36 cellular contexts compared by ENCODE assay signal in the genomic region with DNA sequence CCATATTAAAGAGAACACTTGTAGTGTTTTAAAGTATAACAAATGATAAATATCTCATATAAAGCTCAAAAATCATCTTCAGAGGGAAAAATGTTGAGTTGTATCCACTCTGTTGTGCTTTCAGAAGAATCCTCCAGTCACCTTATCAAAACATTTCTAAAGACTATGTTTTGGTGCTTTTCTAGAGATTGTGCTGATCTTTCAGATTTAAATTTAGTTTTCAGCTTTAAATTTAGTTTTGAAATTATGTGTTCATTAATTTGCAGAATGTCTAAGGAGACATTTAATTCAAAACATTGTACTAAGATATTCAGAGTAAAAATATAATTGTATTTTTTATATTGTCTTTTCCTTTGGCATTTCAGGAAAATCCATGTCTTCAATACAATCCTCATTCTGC.
"Had no signal": no experiment of that assay in that cellular context is flagged by ENCODE, and none has a peak within 500 bp of the region (broad histone marks: within the 10 kb centered on the region; RNA-seq: fewer than 3 reads in every experiment).

No MANE protein-coding gene starts in this region.

- DNase-seq: activated B cell treated with CpG ODN at 0.5 μM for 24 hours; activated CD4-positive, alpha-beta memory T cell treated with anti-CD3 and anti-CD28 coated beads, Interleukin-2, amount 10 ng/mL, durations not matched to agents 7 days and 5 days; activated CD4-positive, alpha-beta T cell treated with anti-CD3 and anti-CD28 coated beads for 4 hours; activated CD4-positive, alpha-beta T cell treated with anti-CD3 and anti-CD28 coated beads, Interleukin-2, amount 10 ng/mL, durations not matched to agents 24 days and 14 days; activated CD4-positive, alpha-beta T cell treated with anti-CD3 and anti-CD28 coated beads, Interleukin-2, amount 50 U/mL, for 48 hours; activated CD4-positive, CD25-positive, alpha-beta regulatory T cell treated with anti-CD3 and anti-CD28 coated beads, Interleukin-2, amount 50 U/mL, for 72 hours; activated CD8-positive, alpha-beta memory T cell treated with anti-CD3 and anti-CD28 coated beads for 24 hours; activated CD8-positive, alpha-beta memory T cell treated with anti-CD3 and anti-CD28 coated beads, Interleukin-2, amount 10 ng/mL, durations not matched to agents 7 days and 5 days; activated CD8-positive, alpha-beta memory T cell treated with anti-CD3 and anti-CD28 coated beads, Interleukin-2, amount 50 U/mL, for 48 hours; activated CD8-positive, alpha-beta T cell treated with anti-CD3 and anti-CD28 coated beads, Interleukin-2, amount 10 ng/mL, durations not matched to agents 7 days and 5 days; activated effector memory CD4-positive, alpha-beta T cell treated with Interleukin-2 at 50 U/mL for 16 hours; activated gamma-delta T cell; activated naive CD4-positive, alpha-beta T cell treated with anti-CD3 and anti-CD28 coated beads, Interleukin-2, amount 10 ng/mL, durations not matched to agents 7 days and 5 days; activated naive CD4-positive, alpha-beta T cell treated with Interleukin-2 at 50 U/mL for 16 hours; activated naive CD8-positive, alpha-beta T cell treated with anti-CD3 and anti-CD28 coated beads, Interleukin-2, amount 10 ng/mL, durations not matched to agents 7 days and 5 days; activated naive CD8-positive, alpha-beta T cell treated with anti-CD3 and anti-CD28 coated beads, Interleukin-2, amount 50 U/mL, for 24 hours; activated T-cell treated with anti-CD3 and anti-CD28 coated beads, Interleukin-2, amount 50 U/mL, for 24 hours; activated T-cell treated with anti-CD3 and anti-CD28 coated beads, Interleukin-2, amount 50 U/mL, for 48 hours; amygdala; anterior cingulate cortex; caudate nucleus; cerebellar nuclear complex; T-helper 2 cell; T-helper 9 cell had no signal

- ATAC-seq: activated CD8-positive, alpha-beta memory T cell treated with anti-CD3 and anti-CD28 coated beads, Interleukin-2, amount 10 ng/mL, durations not matched to agents 7 days and 5 days; activated CD8-positive, alpha-beta T cell treated with anti-CD3 and anti-CD28 coated beads, Interleukin-2, amount 10 ng/mL, durations not matched to agents 7 days and 5 days; activated naive CD8-positive, alpha-beta T cell treated with anti-CD3 and anti-CD28 coated beads, Interleukin-2, amount 50 U/mL, for 24 hours had no signal

- H3K9me3 Mint-ChIP-seq: activated B cell treated with CpG ODN at 0.5 μM for 24 hours; activated CD4-positive, alpha-beta memory T cell treated with anti-CD3 and anti-CD28 coated beads, Interleukin-2, amount 10 ng/mL, durations not matched to agents 7 days and 5 days; activated CD4-positive, alpha-beta T cell treated with anti-CD3 and anti-CD28 coated beads, Interleukin-2, amount 10 ng/mL, durations not matched to agents 24 days and 14 days; activated naive CD4-positive, alpha-beta T cell treated with anti-CD3 and anti-CD28 coated beads, Interleukin-2, amount 10 ng/mL, durations not matched to agents 7 days and 5 days; activated naive CD8-positive, alpha-beta T cell treated with anti-CD3 and anti-CD28 coated beads, Interleukin-2, amount 10 ng/mL, durations not matched to agents 7 days and 5 days; activated naive CD8-positive, alpha-beta T cell treated with anti-CD3 and anti-CD28 coated beads, Interleukin-2, amount 50 U/mL, for 24 hours; activated T-cell treated with anti-CD3 and anti-CD28 coated beads, Interleukin-2, amount 50 U/mL, for 24 hours; activated T-helper 2 cell treated with anti-CD3 and anti-CD28 coated beads, Interferon-gamma antibody, Interleukin-2, Interleukin-4, amounts not matched to agents 10 μg/mL and 5 μg/mL and 100 μg/mL, durations not matched to agents 14 hours and 24 hours and 36 hours; T-helper 1 cell treated with Interleukin-12 subunit alpha and Interleukin-12 subunit beta and Interleukin-4 antibody, amounts not matched to agents 30 μg/mL and 1 μg/mL, for 36 hours; T-helper 2 cell treated with Interferon-gamma antibody and Interleukin-4, amounts not matched to agents 5 μg/mL and 100 μg/mL, for 36 hours had no signal

- H3K4me1 Mint-ChIP-seq: activated B cell treated with CpG ODN at 0.5 μM for 24 hours; activated CD4-positive, alpha-beta memory T cell treated with anti-CD3 and anti-CD28 coated beads, Interleukin-2, amount 10 ng/mL, durations not matched to agents 7 days and 5 days; activated CD4-positive, alpha-beta T cell treated with anti-CD3 and anti-CD28 coated beads, Interleukin-2, amount 10 ng/mL, durations not matched to agents 24 days and 14 days; activated CD8-positive, alpha-beta memory T cell treated with anti-CD3 and anti-CD28 coated beads, Interleukin-2, amount 10 ng/mL, durations not matched to agents 7 days and 5 days; activated naive CD4-positive, alpha-beta T cell treated with anti-CD3 and anti-CD28 coated beads, Interleukin-2, amount 10 ng/mL, durations not matched to agents 7 days and 5 days; activated naive CD4-positive, alpha-beta T cell treated with anti-CD3 and anti-CD28 coated beads, Interleukin-2, amount 50 U/mL, for 24 hours; activated naive CD8-positive, alpha-beta T cell treated with anti-CD3 and anti-CD28 coated beads, Interleukin-2, amount 10 ng/mL, durations not matched to agents 7 days and 5 days; activated naive CD8-positive, alpha-beta T cell treated with anti-CD3 and anti-CD28 coated beads, Interleukin-2, amount 50 U/mL, for 24 hours; brain; central memory CD8-positive, alpha-beta T cell had no signal

- H3K4me3 Mint-ChIP-seq: activated B cell treated with CpG ODN at 0.5 μM for 24 hours; activated CD4-positive, alpha-beta memory T cell treated with anti-CD3 and anti-CD28 coated beads, Interleukin-2, amount 10 ng/mL, durations not matched to agents 7 days and 5 days; activated CD4-positive, alpha-beta T cell treated with anti-CD3 and anti-CD28 coated beads, Interleukin-2, amount 10 ng/mL, durations not matched to agents 24 days and 14 days; activated CD8-positive, alpha-beta memory T cell treated with anti-CD3 and anti-CD28 coated beads, Interleukin-2, amount 10 ng/mL, durations not matched to agents 7 days and 5 days; activated CD8-positive, alpha-beta T cell treated with anti-CD3 and anti-CD28 coated beads, Interleukin-2, amount 10 ng/mL, durations not matched to agents 7 days and 5 days; activated naive CD4-positive, alpha-beta T cell treated with anti-CD3 and anti-CD28 coated beads, Interleukin-2, amount 10 ng/mL, durations not matched to agents 7 days and 5 days; activated naive CD4-positive, alpha-beta T cell treated with anti-CD3 and anti-CD28 coated beads, Interleukin-2, amount 50 U/mL, for 24 hours; activated naive CD8-positive, alpha-beta T cell; activated naive CD8-positive, alpha-beta T cell treated with anti-CD3 and anti-CD28 coated beads, Interleukin-2, amount 10 ng/mL, durations not matched to agents 7 days and 5 days; activated naive CD8-positive, alpha-beta T cell treated with anti-CD3 and anti-CD28 coated beads, Interleukin-2, amount 50 U/mL, for 24 hours; activated T-cell treated with anti-CD3 and anti-CD28 coated beads, Interleukin-2, amount 50 U/mL, for 24 hours; brain; central memory CD8-positive, alpha-beta T cell; T-helper 1 cell treated with Interleukin-12 subunit alpha and Interleukin-12 subunit beta and Interleukin-4 antibody, amounts not matched to agents 30 μg/mL and 1 μg/mL, for 36 hours; T-helper 2 cell treated with Interferon-gamma antibody and Interleukin-4, amounts not matched to agents 5 μg/mL and 100 μg/mL, for 36 hours had no signal

- H3K36me3 ChIP-seq: ascending aorta, cardiac muscle cell had no signal

- FAIRE-seq: bronchial epithelial cell, TTC549 had no signal

- H3K36me3 Mint-ChIP-seq: activated CD8-positive, alpha-beta memory T cell treated with anti-CD3 and anti-CD28 coated beads, Interleukin-2, amount 10 ng/mL, durations not matched to agents 7 days and 5 days; activated naive CD4-positive, alpha-beta T cell treated with anti-CD3 and anti-CD28 coated beads, Interleukin-2, amount 10 ng/mL, durations not matched to agents 7 days and 5 days; activated naive CD4-positive, alpha-beta T cell treated with anti-CD3 and anti-CD28 coated beads, Interleukin-2, amount 50 U/mL, for 24 hours; activated naive CD8-positive, alpha-beta T cell; activated naive CD8-positive, alpha-beta T cell treated with anti-CD3 and anti-CD28 coated beads, Interleukin-2, amount 10 ng/mL, durations not matched to agents 7 days and 5 days; brain had no signal

- H3K4me3 ChIP-seq: ascending aorta, cardiac muscle cell had no signal

- H3K27me3 ChIP-seq: ascending aorta, cardiac muscle cell had no signal

- H3K9me3 ChIP-seq: ascending aorta had no signal

- H3K27ac ChIP-seq: ascending aorta, cardiac muscle cell, VCaP had no signal

- H3K27ac Mint-ChIP-seq: activated B cell treated with CpG ODN at 0.5 μM for 24 hours; activated CD4-positive, alpha-beta memory T cell treated with anti-CD3 and anti-CD28 coated beads, Interleukin-2, amount 10 ng/mL, durations not matched to agents 7 days and 5 days; activated CD4-positive, alpha-beta T cell treated with anti-CD3 and anti-CD28 coated beads, Interleukin-2, amount 10 ng/mL, durations not matched to agents 24 days and 14 days; activated CD8-positive, alpha-beta memory T cell treated with anti-CD3 and anti-CD28 coated beads, Interleukin-2, amount 10 ng/mL, durations not matched to agents 7 days and 5 days; activated CD8-positive, alpha-beta T cell treated with anti-CD3 and anti-CD28 coated beads, Interleukin-2, amount 10 ng/mL, durations not matched to agents 7 days and 5 days; activated naive CD4-positive, alpha-beta T cell treated with anti-CD3 and anti-CD28 coated beads, Interleukin-2, amount 10 ng/mL, durations not matched to agents 7 days and 5 days; activated naive CD4-positive, alpha-beta T cell treated with anti-CD3 and anti-CD28 coated beads, Interleukin-2, amount 50 U/mL, for 24 hours; activated naive CD8-positive, alpha-beta T cell; activated naive CD8-positive, alpha-beta T cell treated with anti-CD3 and anti-CD28 coated beads, Interleukin-2, amount 10 ng/mL, durations not matched to agents 7 days and 5 days; activated naive CD8-positive, alpha-beta T cell treated with anti-CD3 and anti-CD28 coated beads, Interleukin-2, amount 50 U/mL, for 24 hours; activated T-cell treated with anti-CD3 and anti-CD28 coated beads, Interleukin-2, amount 50 U/mL, for 24 hours; activated T-helper 2 cell treated with anti-CD3 and anti-CD28 coated beads, Interferon-gamma antibody, Interleukin-2, Interleukin-4, amounts not matched to agents 10 μg/mL and 5 μg/mL and 100 μg/mL, durations not matched to agents 14 hours and 24 hours and 36 hours; T-helper 1 cell treated with Interleukin-12 subunit alpha and Interleukin-12 subunit beta and Interleukin-4 antibody, amounts not matched to agents 30 μg/mL and 1 μg/mL, for 36 hours; T-helper 2 cell treated with Interferon-gamma antibody and Interleukin-4, amounts not matched to agents 5 μg/mL and 100 μg/mL, for 36 hours had no signal

- H3K4me1 ChIP-seq: ascending aorta had no signal

- H3K27me3 Mint-ChIP-seq: activated CD4-positive, alpha-beta memory T cell treated with anti-CD3 and anti-CD28 coated beads, Interleukin-2, amount 10 ng/mL, durations not matched to agents 7 days and 5 days; activated CD4-positive, alpha-beta T cell treated with anti-CD3 and anti-CD28 coated beads, Interleukin-2, amount 10 ng/mL, durations not matched to agents 24 days and 14 days; activated CD8-positive, alpha-beta memory T cell treated with anti-CD3 and anti-CD28 coated beads, Interleukin-2, amount 10 ng/mL, durations not matched to agents 7 days and 5 days; activated naive CD4-positive, alpha-beta T cell treated with anti-CD3 and anti-CD28 coated beads, Interleukin-2, amount 10 ng/mL, durations not matched to agents 7 days and 5 days; activated naive CD4-positive, alpha-beta T cell treated with anti-CD3 and anti-CD28 coated beads, Interleukin-2, amount 50 U/mL, for 24 hours; activated naive CD8-positive, alpha-beta T cell; activated naive CD8-positive, alpha-beta T cell treated with anti-CD3 and anti-CD28 coated beads, Interleukin-2, amount 10 ng/mL, durations not matched to agents 7 days and 5 days; activated naive CD8-positive, alpha-beta T cell treated with anti-CD3 and anti-CD28 coated beads, Interleukin-2, amount 50 U/mL, for 24 hours; activated T-cell treated with anti-CD3 and anti-CD28 coated beads, Interleukin-2, amount 50 U/mL, for 24 hours; central memory CD8-positive, alpha-beta T cell had no signal
